In the genomic region with DNA sequence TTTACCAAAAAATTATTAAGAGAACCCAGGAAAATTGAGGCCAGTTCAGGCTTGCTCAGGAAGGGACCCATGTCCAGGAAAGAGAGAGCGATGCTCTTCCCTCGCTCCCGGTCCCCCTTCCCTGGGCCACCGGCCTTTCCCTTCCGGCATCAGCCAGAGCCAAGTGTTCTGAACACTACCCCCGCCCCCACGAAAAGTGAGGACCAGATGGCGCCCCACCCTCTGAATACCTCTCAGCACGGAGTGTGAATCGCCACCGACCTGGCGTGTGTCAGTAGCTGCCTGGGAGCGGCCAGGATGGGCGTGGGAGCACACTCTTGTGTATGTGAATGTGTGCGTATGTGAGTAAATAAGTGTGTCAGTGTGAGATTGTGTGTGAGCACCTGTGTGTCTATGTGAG, we compare ENCODE assay signal across 22 cellular contexts.
"Had no signal": no experiment of that assay in that cellular context is flagged by ENCODE, and none has a peak within 500 bp of the region (broad histone marks: within the 10 kb centered on the region; RNA-seq: fewer than 3 reads in every experiment).

No MANE protein-coding gene starts in this region.

- ATAC-seq: activated CD8-positive, alpha-beta T cell treated with anti-CD3 and anti-CD28 coated beads, Interleukin-2, amount 10 ng/mL, durations not matched to agents 7 days and 5 days; activated T-helper 17 cell treated with anti-CD3 and anti-CD28 coated beads, Interleukin-2, amount 50 U/mL, for 72 hours; effector memory CD8-positive, alpha-beta T cell; esophagus mucosa; natural killer cell had no signal

- H3K27ac ChIP-seq: colonic mucosa, hepatocyte, ovary, thyroid gland, upper lobe of right lung had no signal

- DNase-seq: activated CD4-positive, alpha-beta T cell treated with anti-CD3 and anti-CD28 coated beads, Interleukin-2, amount 50 U/mL, for 1 hour; activated CD4-positive, CD25-positive, alpha-beta regulatory T cell treated with anti-CD3 and anti-CD28 coated beads, Interleukin-2, amount 50 U/mL, for 72 hours; activated CD8-positive, alpha-beta T cell treated with anti-CD3 and anti-CD28 coated beads, Interleukin-2, amount 10 ng/mL, durations not matched to agents 7 days and 5 days; activated naive CD4-positive, alpha-beta T cell; activated naive CD8-positive, alpha-beta T cell treated with anti-CD3 and anti-CD28 coated beads for 36 hours; activated T-cell treated with anti-CD3 and anti-CD28 coated beads, Interleukin-2, amount 50 U/mL, for 24 hours; central memory CD4-positive, alpha-beta T cell; colonic mucosa; effector memory CD8-positive, alpha-beta T cell; glutamatergic neuron; immature natural killer cell; midbrain; natural killer cell; stimulated activated CD4-positive, alpha-beta T cell treated with anti-CD3 and anti-CD28 coated beads, Interleukin-2, amount 100 ng/mL, for 48 hours; stimulated activated naive CD4-positive, alpha-beta T cell treated with Interleukin-2 at 50 U/mL for 16 hours; T-helper 2 cell; upper lobe of right lung had no signal
